ENCODE assay signal across 10 cellular contexts in the genomic region with DNA sequence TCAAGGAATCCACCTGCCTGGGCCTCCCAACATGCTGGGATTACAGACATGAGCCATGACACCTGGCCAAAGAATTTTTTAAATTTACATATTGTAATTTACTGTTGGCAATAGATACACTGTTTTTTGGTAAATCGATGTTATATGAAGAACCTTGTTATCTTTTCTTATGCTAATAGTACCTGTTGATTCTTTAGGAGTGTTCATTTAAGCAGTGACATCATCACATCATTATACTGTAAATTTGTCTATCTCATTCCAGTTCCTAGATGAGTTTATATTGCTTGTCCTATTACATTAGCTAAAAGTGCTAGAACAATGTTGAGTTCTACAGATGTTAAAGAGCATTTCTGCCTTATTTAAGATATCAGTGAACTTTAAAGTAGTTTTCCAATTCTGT. TPM values are rescaled to one million over a fixed set of nuclear protein-coding genes. Genes with fewer than 3 reads are reported as not detected.
"Had no signal": no experiment of that assay in that cellular context is flagged by ENCODE, and none has a peak within 500 bp of the region (broad histone marks: within the 10 kb centered on the region; RNA-seq: fewer than 3 reads in every experiment).

No MANE protein-coding gene starts in this region.

- H3K4me3 ChIP-seq: GM23248, GM23338, HAP-1 had no signal

- H2AFZ ChIP-seq: GM23248, GM23338 had no signal

- H3K9ac ChIP-seq: GM23248 had no signal

- H3K4me2 ChIP-seq: GM23338 had no signal

- H3K27ac ChIP-seq: GM23248 had no signal

- DNase-seq: GM23248, GOT3, H7, H9, HCEC 1CT, HFFc6 had no signal

- H3K36me3 ChIP-seq: HAP-1 had no signal

- H3K4me1 ChIP-seq: HAP-1 had no signal

- H3K4me3 Mint-ChIP-seq: GM23338, H9, HFFc6 had no signal

- H3K27ac Mint-ChIP-seq: GM23338, HFFc6 had no signal

- H3K9me3 ChIP-seq: HAP-1 had no signal

RNA-seq across cellular contexts. Expression of a gene that starts 13.0 kb away (rescaled TPM):
- polyA plus RNA-seq: GM23248 had no signal

RNA-seq across cellular contexts. Expression of a gene that starts 39.3 kb away (rescaled TPM):
- total RNA-seq: GM23248, H1, H4, H7, H9, HFFc6 had no signal
- polyA plus RNA-seq: GM23248, GM23338, H1 had no signal

RNA-seq across cellular contexts. Expression of a gene that starts 55.3 kb away (rescaled TPM):
- total RNA-seq: GM23248, H1, H4, H7, HFFc6 had no signal
- polyA plus RNA-seq: GM23248, GM23338 had no signal
